In genomic region chr5:59555596-59555995, GRCh38 we compare ENCODE assay signal across 35 cellular contexts.
"Had no signal": no experiment of that assay in that cellular context is flagged by ENCODE, and none has a peak within 500 bp of the region (broad histone marks: within the 10 kb centered on the region; RNA-seq: fewer than 3 reads in every experiment).

No MANE protein-coding gene starts in this region.

- H3K4me1 Mint-ChIP-seq: activated CD4-positive, alpha-beta memory T cell treated with anti-CD3 and anti-CD28 coated beads, Interleukin-2, amount 10 ng/mL, durations not matched to agents 7 days and 5 days; activated CD8-positive, alpha-beta memory T cell treated with anti-CD3 and anti-CD28 coated beads, Interleukin-2, amount 10 ng/mL, durations not matched to agents 7 days and 5 days; activated naive CD4-positive, alpha-beta T cell treated with anti-CD3 and anti-CD28 coated beads, Interleukin-2, amount 10 ng/mL, durations not matched to agents 7 days and 5 days; activated naive CD8-positive, alpha-beta T cell treated with anti-CD3 and anti-CD28 coated beads, Interleukin-2, amount 50 U/mL, for 24 hours had no signal

- ATAC-seq: activated CD8-positive, alpha-beta memory T cell treated with anti-CD3 and anti-CD28 coated beads, Interleukin-2, amount 10 ng/mL, durations not matched to agents 7 days and 5 days; activated naive CD8-positive, alpha-beta T cell treated with anti-CD3 and anti-CD28 coated beads, Interleukin-2, amount 50 U/mL, for 24 hours; PC-3; Right ventricle myocardium inferior; SK-N-SH treated with all-trans-retinoic acid at 6 μM for 48 hours had no signal

- H3K36me3 ChIP-seq: MG63, Peyer's patch had no signal

- H3K27ac ChIP-seq: Peyer's patch, VCaP had no signal

- H3K27me3 ChIP-seq: MG63, Peyer's patch had no signal

- H3K4me3 Mint-ChIP-seq: activated CD4-positive, alpha-beta memory T cell treated with anti-CD3 and anti-CD28 coated beads, Interleukin-2, amount 10 ng/mL, durations not matched to agents 7 days and 5 days; activated CD8-positive, alpha-beta memory T cell treated with anti-CD3 and anti-CD28 coated beads, Interleukin-2, amount 10 ng/mL, durations not matched to agents 7 days and 5 days; activated naive CD4-positive, alpha-beta T cell treated with anti-CD3 and anti-CD28 coated beads, Interleukin-2, amount 10 ng/mL, durations not matched to agents 7 days and 5 days; activated naive CD8-positive, alpha-beta T cell; activated naive CD8-positive, alpha-beta T cell treated with anti-CD3 and anti-CD28 coated beads, Interleukin-2, amount 50 U/mL, for 24 hours; brain had no signal

- H3K9me3 Mint-ChIP-seq: activated CD4-positive, alpha-beta memory T cell treated with anti-CD3 and anti-CD28 coated beads, Interleukin-2, amount 10 ng/mL, durations not matched to agents 7 days and 5 days; activated naive CD4-positive, alpha-beta T cell treated with anti-CD3 and anti-CD28 coated beads, Interleukin-2, amount 10 ng/mL, durations not matched to agents 7 days and 5 days; activated naive CD8-positive, alpha-beta T cell treated with anti-CD3 and anti-CD28 coated beads, Interleukin-2, amount 50 U/mL, for 24 hours; brain had no signal

- DNase-seq: activated CD4-positive, alpha-beta memory T cell treated with anti-CD3 and anti-CD28 coated beads, Interleukin-2, amount 10 ng/mL, durations not matched to agents 7 days and 5 days; activated CD4-positive, alpha-beta T cell treated with anti-CD3 and anti-CD28 coated beads for 1 hour; activated CD4-positive, alpha-beta T cell treated with anti-CD3 and anti-CD28 coated beads for 48 hours; activated CD4-positive, CD25-positive, alpha-beta regulatory T cell; activated CD8-positive, alpha-beta memory T cell treated with anti-CD3 and anti-CD28 coated beads for 24 hours; activated CD8-positive, alpha-beta memory T cell treated with anti-CD3 and anti-CD28 coated beads, Interleukin-2, amount 10 ng/mL, durations not matched to agents 7 days and 5 days; activated CD8-positive, alpha-beta memory T cell treated with anti-CD3 and anti-CD28 coated beads, Interleukin-2, amount 50 U/mL, for 48 hours; activated effector memory CD4-positive, alpha-beta T cell treated with Interleukin-2 at 50 U/mL for 16 hours; activated naive CD4-positive, alpha-beta T cell treated with anti-CD3 and anti-CD28 coated beads, Interleukin-2, amount 10 ng/mL, durations not matched to agents 7 days and 5 days; activated naive CD8-positive, alpha-beta T cell treated with anti-CD3 and anti-CD28 coated beads, Interleukin-2, amount 50 U/mL, for 24 hours; activated T-cell treated with anti-CD3 and anti-CD28 coated beads, Interleukin-2, amount 50 U/mL, for 48 hours; anterior cingulate cortex; caudate nucleus; cerebellar nuclear complex; Kasumi-1; MG63; NCI-H1048; NCI-H1105 treated with DMSO at 0.1 percent for 48 hours; NCI-H1436 treated with DMSO at 0.1 percent for 48 hours; NCI-H1694 treated with DMSO at 0.1 percent for 48 hours; NCI-H2029; NCI-H345; NCI-H524 treated with DMSO at 0.1 percent for 48 hours; PC-3; Peyer's patch; RPMI8226; SIG-M5; T-helper 1 cell; T-helper 2 cell; T-helper 9 cell had no signal

- H3K27ac Mint-ChIP-seq: activated CD4-positive, alpha-beta memory T cell treated with anti-CD3 and anti-CD28 coated beads, Interleukin-2, amount 10 ng/mL, durations not matched to agents 7 days and 5 days; activated CD8-positive, alpha-beta memory T cell treated with anti-CD3 and anti-CD28 coated beads, Interleukin-2, amount 10 ng/mL, durations not matched to agents 7 days and 5 days; activated naive CD4-positive, alpha-beta T cell treated with anti-CD3 and anti-CD28 coated beads, Interleukin-2, amount 10 ng/mL, durations not matched to agents 7 days and 5 days; activated naive CD8-positive, alpha-beta T cell; activated naive CD8-positive, alpha-beta T cell treated with anti-CD3 and anti-CD28 coated beads, Interleukin-2, amount 50 U/mL, for 24 hours; brain had no signal

- H3K4me3 ChIP-seq: MG63, Peyer's patch had no signal

- H3K36me3 Mint-ChIP-seq: activated CD8-positive, alpha-beta memory T cell treated with anti-CD3 and anti-CD28 coated beads, Interleukin-2, amount 10 ng/mL, durations not matched to agents 7 days and 5 days; activated naive CD4-positive, alpha-beta T cell treated with anti-CD3 and anti-CD28 coated beads, Interleukin-2, amount 10 ng/mL, durations not matched to agents 7 days and 5 days; activated naive CD8-positive, alpha-beta T cell; brain had no signal

- H3K4me1 ChIP-seq: Peyer's patch had no signal

- H3K27me3 Mint-ChIP-seq: activated CD8-positive, alpha-beta memory T cell treated with anti-CD3 and anti-CD28 coated beads, Interleukin-2, amount 10 ng/mL, durations not matched to agents 7 days and 5 days; activated naive CD4-positive, alpha-beta T cell treated with anti-CD3 and anti-CD28 coated beads, Interleukin-2, amount 10 ng/mL, durations not matched to agents 7 days and 5 days; activated naive CD8-positive, alpha-beta T cell treated with anti-CD3 and anti-CD28 coated beads, Interleukin-2, amount 50 U/mL, for 24 hours; brain had no signal

- H3K9me3 ChIP-seq: MG63, Peyer's patch had no signal
